ENCODE assay signal across 13 cellular contexts in genomic region chr22:38107692-38108515, GRCh38. TPM values are rescaled to one million over a fixed set of nuclear protein-coding genes. Genes with fewer than 3 reads are reported as not detected.
DNase-seq lines count a peak whose midpoint lies in the region; ATAC-seq and TF ChIP-seq lines count a peak whose summit lies in the region.
"Had no signal": no experiment of that assay in that cellular context is flagged by ENCODE, and none has a peak within 500 bp of the region (broad histone marks: within the 10 kb centered on the region; RNA-seq: fewer than 3 reads in every experiment).

No MANE protein-coding gene starts in this region.

- H3K4me1 ChIP-seq in hepatocyte (ENCODE audit: insufficient read depth), result peaks cover 15% of the 10 kb centered on the region

- DNase-seq in Calu3 (no peak), NCI-H446 (lab: John Stamatoyannopoulos, UW) (peak; percentile 63 to 84), hepatocyte (ENCODE audit: low spot score) (peak; percentile 56), sciatic nerve (ENCODE audit: low spot score) (no peak), NCI-H510A treated with DMSO at 0.1 percent for 48 hours (lab: John Stamatoyannopoulos, UW) (no peak), NCI-H2196 (lab: John Stamatoyannopoulos, UW; ENCODE audit: unreplicated experiment) (no peak), NCI-H1092 treated with DMSO at 0.1 percent for 48 hours (lab: John Stamatoyannopoulos, UW) (no peak), SHP77 (lab: John Stamatoyannopoulos, UW) (no peak)
- DNase-seq: hippocampal formation, Kasumi-1, PC-3 had no signal

- no peaks in the 10 kb centered on the region for H3K79me2 ChIP-seq in hepatocyte

- no peaks in the 10 kb centered on the region for H4K20me1 ChIP-seq in hepatocyte (ENCODE audit: insufficient read depth, poor library complexity, severe bottlenecking)

- peak overlapping the region; percentile 51 for H3K27ac Mint-ChIP-seq in Calu3 (ENCODE audit: unreplicated experiment)

- no peaks in the 10 kb centered on the region for H3K27me3 ChIP-seq in hepatocyte

- H3K27me3 Mint-ChIP-seq in Calu3 (ENCODE audit: unreplicated experiment), result no peaks in the 10 kb centered on the region

- no TSS peak for BruUV-seq in Calu3 (replicated peaks; lab: Mats Ljungman, UMichigan)

- H3K27ac ChIP-seq in hepatocyte, result no peak overlapping the region
- H3K27ac ChIP-seq: epithelial cell of prostate had no signal

- WGBS in hepatocyte (ENCODE audit: low lambda C conversion rate, missing lambda C conversion rate), result 77% methylated on average over 17 of the region's 17 CpGs

- H3K9me3 Mint-ChIP-seq in Calu3 (ENCODE audit: low read depth, unreplicated experiment), result no peaks in the 10 kb centered on the region

- H3K4me1 Mint-ChIP-seq in Calu3 (ENCODE audit: low read depth, unreplicated experiment), result peaks cover 47% of the 10 kb centered on the region

- no peak overlapping the region for H2AFZ ChIP-seq in hepatocyte

- no peaks in the 10 kb centered on the region for H3K9me2 ChIP-seq in hepatocyte (replicated peaks; ENCODE audit: insufficient read depth)

- H3K9me3 ChIP-seq in hepatocyte (ENCODE audit: low read depth), result no peaks in the 10 kb centered on the region

- no peak overlapping the region for H3K4me2 ChIP-seq in hepatocyte

- peak overlapping the region; percentile 79 for H3K4me3 Mint-ChIP-seq in Calu3 (ENCODE audit: low read depth, unreplicated experiment)

- peak; percentile 14 for ATAC-seq in sciatic nerve
- ATAC-seq: PC-3 had no signal

- H3K4me3 ChIP-seq in hepatocyte, result no peak overlapping the region

- TF ChIP-seq CTCF in Calu3 (IDR thresholded peaks at IDR 0.05; ENCODE audit: unreplicated experiment), result no peak
- no peak for TF ChIP-seq CTCF in hepatocyte (IDR thresholded peaks at IDR 0.05; ENCODE audit: poor library complexity)

- CTCF ChIA-PET in Calu3 (lab: Charles Lee), result no interaction called here

- intact Hi-C loops in Calu3 (cut with micrococcal nuclease; ENCODE audit: unreplicated experiment), result no loop called here
- intact Hi-C loops in sciatic nerve (cut with DNase I), result no loop called here

- peaks cover 86% of the 10 kb centered on the region for H3K36me3 Mint-ChIP-seq in Calu3 (ENCODE audit: insufficient read depth, unreplicated experiment)

- H3K36me3 ChIP-seq in hepatocyte (replicated peaks; ENCODE audit: insufficient read depth, low read depth), result no peaks in the 10 kb centered on the region

RNA-seq across cellular contexts. Expression of gene BAIAP2L2, which starts 2.6 kb away (rescaled TPM):
- total RNA-seq in Calu3 (2022) (51.2 and 68.2 TPM in 2 replicates), hepatocyte (3.3 and 4.4 TPM in 2 replicates), sciatic nerve (1.6 TPM)
- polyA plus RNA-seq in hepatocyte, result 8.2 and 8.8 TPM in 2 replicates

RNA-seq across cellular contexts. Expression of gene SLC16A8, which starts 23.9 kb away (rescaled TPM):
- total RNA-seq in Calu3 (2022) (not detected in 2 replicates), hepatocyte (not detected in 2 replicates), sciatic nerve (1.7 TPM)
- polyA plus RNA-seq in hepatocyte, result 0.63 and 1.6 TPM in 2 replicates
- total RNA-seq: mesenteric fat pad, PC-3 had no signal

RNA-seq across cellular contexts. Expression of gene PICK1, which starts 50.7 kb away (rescaled TPM):
- 54.2 and 58.3 TPM in 2 replicates for total RNA-seq in Calu3 (2022)
- 26.2 and 42.7 TPM in 2 replicates for total RNA-seq in hepatocyte
- polyA plus RNA-seq in hepatocyte, result 43.1 and 54.9 TPM in 2 replicates
- 28.7 TPM for total RNA-seq in sciatic nerve

Comparison
In these comparisons a context has a peak if more than half of its experiments do, and no peak if none do; other contexts are left out.
1. DNase-seq: peak in NCI-H446 (2 of 2) and hepatocyte (single experiment); none in Calu3 (single experiment), sciatic nerve (single experiment), NCI-H510A treated with DMSO at 0.1 percent for 48 hours (single experiment), NCI-H2196 (single experiment), NCI-H1092 treated with DMSO at 0.1 percent for 48 hours (single experiment) and SHP77 (0 of 2).